10 cellular contexts compared by ENCODE assay signal in genomic region chr19:47365455-47365854, GRCh38. TPM values are rescaled to one million over a fixed set of nuclear protein-coding genes. Genes with fewer than 3 reads are reported as not detected.
A peak's percentile ranks its signal among the peaks of the same experiment; 100 is the strongest.
DNase-seq lines count a peak whose midpoint lies in the region; ATAC-seq and TF ChIP-seq lines count a peak whose summit lies in the region.
"Not testable (repeated sequence)": the region's sequence is repeated elsewhere in the genome, so short reads cannot be mapped to it uniquely, and the experiment has no call there.
"Had no signal": no experiment of that assay in that cellular context is flagged by ENCODE, and none has a peak within 500 bp of the region (broad histone marks: within the 10 kb centered on the region; RNA-seq: fewer than 3 reads in every experiment).

No MANE protein-coding gene starts in this region.

- H3K27me3 ChIP-seq in neutrophil, gastrocnemius medialis: not testable (repeated sequence)

- H3K4me3 ChIP-seq in neutrophil (ENCODE audit: low read depth in 1 of 2, low read length in 1 of 2): peak overlapping the region in 1 of 2 experiments; percentile 31
- H3K4me3 ChIP-seq in gastrocnemius medialis: not testable (repeated sequence)

- intact Hi-C loops in gastrocnemius medialis (cut with DNase I; ENCODE audit: low total_unique reads): not testable (repeated sequence)

- in situ Hi-C loops in G401 (cut with HindIII; ENCODE audit: low sequenced_read_pairs); gastrocnemius medialis (cut with MboI; ENCODE audit: low sequenced_read_pairs in 4 of 4): not testable (repeated sequence)

- H3K4me1 Mint-ChIP-seq in glutamatergic neuron (ENCODE audit: low read depth, unreplicated experiment): peaks cover 15% of the 10 kb centered on the region

- H3K36me3 Mint-ChIP-seq in glutamatergic neuron (ENCODE audit: unreplicated experiment): not testable (repeated sequence)

- peak overlapping the region; percentile 91 for H3K27ac ChIP-seq in neutrophil
- not testable (repeated sequence) for H3K27ac ChIP-seq in gastrocnemius medialis

- H3K36me3 ChIP-seq in neutrophil (peaks cover 94% of the 10 kb centered on the region), gastrocnemius medialis (peaks cover 0 to 73% of the 10 kb centered on the region in 2 donors)

- H3K27ac Mint-ChIP-seq in glutamatergic neuron (ENCODE audit: unreplicated experiment): not testable (repeated sequence)

- H3K4me3 Mint-ChIP-seq in glutamatergic neuron (ENCODE audit: unreplicated experiment): peak overlapping the region; percentile 52

- DNase-seq in G401 (ENCODE audit: low spot score) (peak; percentile 80), NCI-H2196 (lab: John Stamatoyannopoulos, UW; ENCODE audit: unreplicated experiment) (peak; percentile 41), cerebellum (ENCODE audit: low spot score) (peak; percentile 39)
- not testable (repeated sequence) for DNase-seq in glutamatergic neuron, gastrocnemius medialis

- TF ChIP-seq CTCF in glutamatergic neuron (IDR thresholded peaks at IDR 0.05; ENCODE audit: partially characterized antibody, unreplicated experiment); neutrophil (IDR thresholded peaks at IDR 0.05); gastrocnemius medialis (IDR thresholded peaks at IDR 0.05 in 4 of 5, conservative IDR thresholded peaks at IDR 0.05 in 1 of 5): not testable (repeated sequence)

- not testable (repeated sequence) for H3K9me3 Mint-ChIP-seq in glutamatergic neuron (ENCODE audit: unreplicated experiment)

- H3K9me3 ChIP-seq in neutrophil, gastrocnemius medialis: not testable (repeated sequence)

- ATAC-seq in gastrocnemius medialis: peak; percentile 33 to 49

- H3K27me3 Mint-ChIP-seq in glutamatergic neuron (ENCODE audit: unreplicated experiment): peaks cover 14% of the 10 kb centered on the region

- H3K4me1 ChIP-seq in neutrophil (ENCODE audit: control insufficient read depth in 1 of 2, insufficient read depth in 1 of 2, low read depth in 1 of 2, low read length in 1 of 2): peaks cover 65 to 76% of the 10 kb centered on the region in 2 experiments
- not testable (repeated sequence) for H3K4me1 ChIP-seq in gastrocnemius medialis

- not testable (repeated sequence) for TF ChIP-seq POLR2A in gastrocnemius medialis (IDR thresholded peaks at IDR 0.05)

RNA-seq across cellular contexts. Expression of gene DHX34, which starts 16.3 kb away (rescaled TPM):
- total RNA-seq in G401 (2014; rRNA removed; shearing (Covaris generic)): 13.9 and 16.7 TPM in 2 replicates
- total RNA-seq in cerebellum (16.5 TPM), glutamatergic neuron (ENCODE audit: unreplicated experiment) (119 TPM), gastrocnemius medialis (10 to 100 TPM; 14.3 to 19.3 (median 14.7) TPM)

RNA-seq across cellular contexts. Expression of gene C5AR2, which starts 33.5 kb away (rescaled TPM):
- total RNA-seq in G401 (2014; rRNA removed; shearing (Covaris generic)): not detected in 2 replicates
- total RNA-seq in cerebellum (0.18 TPM), glutamatergic neuron (ENCODE audit: unreplicated experiment) (not detected), gastrocnemius medialis (under 1 TPM; 0.15 to 0.97 (median 0.32) TPM)
- total RNA-seq: A673; Caco-2; CD8-positive, alpha-beta T cell; GM12878 had no signal

RNA-seq across cellular contexts. Expression of gene MEIS3, which starts 53.9 kb away (rescaled TPM):
- 114 and 148 TPM in 2 replicates for total RNA-seq in G401 (2014; rRNA removed; shearing (Covaris generic))
- total RNA-seq in cerebellum: 36.2 TPM
- 255 TPM for total RNA-seq in glutamatergic neuron (ENCODE audit: unreplicated experiment)
- 1 to 10 TPM in 3 of 4 donors, under 1 TPM in 1; 0.24 to 5.4 (median 2.2) TPM for total RNA-seq in gastrocnemius medialis
- total RNA-seq: CD8-positive, alpha-beta T cell; GM12878 had no signal

RNA-seq across cellular contexts. Expression of gene C5AR1, which starts 55.8 kb away (rescaled TPM):
- total RNA-seq in G401 (2014; rRNA removed; shearing (Covaris generic)): 0.68 and 0.92 TPM in 2 replicates
- total RNA-seq in cerebellum (0.54 TPM), glutamatergic neuron (ENCODE audit: unreplicated experiment) (1.4 TPM), gastrocnemius medialis (1 to 10 TPM in 3 of 4 donors, under 1 TPM in 1; 0.27 to 3.7 (median 2.1) TPM)
